In the genomic region with DNA sequence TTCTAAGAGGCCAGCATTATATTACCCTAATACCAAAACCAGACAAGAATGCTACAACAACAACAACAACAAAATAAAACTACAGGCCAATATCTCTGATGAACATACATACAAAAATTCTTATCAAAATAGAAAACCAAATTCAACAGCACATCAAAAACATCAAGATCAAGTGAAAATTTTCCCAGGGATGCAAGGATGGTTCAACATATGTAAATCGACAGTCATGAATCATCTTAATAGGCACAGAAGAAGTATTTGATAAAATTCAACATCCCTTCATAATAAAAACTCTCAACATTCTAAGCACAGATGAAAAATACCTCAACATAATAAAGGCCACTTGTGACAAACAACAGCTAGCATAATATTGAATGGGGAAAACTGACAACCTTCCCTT, we compare ENCODE assay signal across 1 cellular context.
TF ChIP-seq lines count a peak whose summit lies in the region.

No MANE protein-coding gene starts in this region.

TF ChIP-seq in K562, 482 proteins besides CTCF, POLR2A, EP300 and RAD21:
- TF ChIP-seq SPI1 (IDR thresholded peaks at IDR 0.05; ENCODE audit: borderline replicate concordance, low read depth, low read length): no peak
- no peak for TF ChIP-seq POLR2AphosphoS2 (IDR thresholded peaks at IDR 0.05; ENCODE audit: low read length)
- TF ChIP-seq ZNF354B (CRISPR knock-in tag; IDR thresholded peaks at IDR 0.05): no peak
- no peak for TF ChIP-seq CREM (IDR thresholded peaks at IDR 0.05; ENCODE audit: low read depth)
- TF ChIP-seq ZNF197 (CRISPR knock-in tag; IDR thresholded peaks at IDR 0.05; ENCODE audit: low read depth): no peak
- TF ChIP-seq, protein P1, sequence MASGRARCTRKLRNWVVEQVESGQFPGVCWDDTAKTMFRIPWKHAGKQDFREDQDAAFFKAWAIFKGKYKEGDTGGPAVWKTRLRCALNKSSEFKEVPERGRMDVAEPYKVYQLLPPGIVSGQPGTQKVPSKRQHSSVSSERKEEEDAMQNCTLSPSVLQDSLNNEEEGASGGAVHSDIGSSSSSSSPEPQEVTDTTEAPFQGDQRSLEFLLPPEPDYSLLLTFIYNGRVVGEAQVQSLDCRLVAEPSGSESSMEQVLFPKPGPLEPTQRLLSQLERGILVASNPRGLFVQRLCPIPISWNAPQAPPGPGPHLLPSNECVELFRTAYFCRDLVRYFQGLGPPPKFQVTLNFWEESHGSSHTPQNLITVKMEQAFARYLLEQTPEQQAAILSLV (tag; IDR thresholded peaks at IDR 0.05): no peak
- TF ChIP-seq NEUROD1 (IDR thresholded peaks at IDR 0.05; ENCODE audit: borderline replicate concordance, low read depth, low read length, partially characterized antibody): no peak
- TF ChIP-seq, protein P2, sequence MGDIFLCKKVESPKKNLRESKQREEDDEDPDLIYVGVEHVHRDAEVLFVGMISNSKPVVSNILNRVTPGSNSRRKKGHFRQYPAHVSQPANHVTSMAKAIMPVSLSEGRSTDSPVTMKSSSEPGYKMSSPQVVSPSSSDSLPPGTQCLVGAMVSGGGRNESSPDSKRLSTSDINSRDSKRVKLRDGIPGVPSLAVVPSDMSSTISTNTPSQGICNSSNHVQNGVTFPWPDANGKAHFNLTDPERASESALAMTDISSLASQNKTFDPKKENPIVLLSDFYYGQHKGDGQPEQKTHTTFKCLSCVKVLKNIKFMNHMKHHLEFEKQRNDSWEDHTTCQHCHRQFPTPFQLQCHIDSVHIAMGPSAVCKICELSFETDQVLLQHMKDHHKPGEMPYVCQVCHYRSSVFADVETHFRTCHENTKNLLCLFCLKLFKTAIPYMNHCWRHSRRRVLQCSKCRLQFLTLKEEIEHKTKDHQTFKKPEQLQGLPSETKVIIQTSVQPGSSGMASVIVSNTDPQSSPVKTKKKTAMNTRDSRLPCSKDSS (IDR thresholded peaks at IDR 0.05; ENCODE audit: low read depth, partially characterized antibody): no peak
- TF ChIP-seq ZNF133 (CRISPR knock-in tag; IDR thresholded peaks at IDR 0.05): no peak
- peak; percentile 20 for TF ChIP-seq MEIS2 (IDR thresholded peaks at IDR 0.05; ENCODE audit: partially characterized antibody)
- TF ChIP-seq ZNF324 (CRISPR knock-in tag; IDR thresholded peaks at IDR 0.05): peak; percentile 94
- no peak for TF ChIP-seq ELF2 (CRISPR knock-in tag; IDR thresholded peaks at IDR 0.05)
- TF ChIP-seq PML (IDR thresholded peaks at IDR 0.05; ENCODE audit: low read length): no peak
- TF ChIP-seq CHD2 (IDR thresholded peaks at IDR 0.05; ENCODE audit: low read depth, low read length): no peak
- TF ChIP-seq KDM5B (IDR thresholded peaks at IDR 0.05; ENCODE audit: insufficient replicate concordance, low read depth, low read length): no peak
- TF ChIP-seq CBX3 (IDR thresholded peaks at IDR 0.05; ENCODE audit: borderline replicate concordance in 1 of 2, low read length in 2 of 2): 0 out of 3 replicates have a peak, but pooled peaks of 1 of the 2 experiments have one; percentile 52
- peak in 1 of 2 experiments; percentile 40; a peak in 2 of 4 replicates for TF ChIP-seq TRIM24 (IDR thresholded peaks at IDR 0.05)
- TF ChIP-seq ZKSCAN1 (IDR thresholded peaks at IDR 0.05; ENCODE audit: low read depth, low read length): no peak
- TF ChIP-seq, protein P3, sequence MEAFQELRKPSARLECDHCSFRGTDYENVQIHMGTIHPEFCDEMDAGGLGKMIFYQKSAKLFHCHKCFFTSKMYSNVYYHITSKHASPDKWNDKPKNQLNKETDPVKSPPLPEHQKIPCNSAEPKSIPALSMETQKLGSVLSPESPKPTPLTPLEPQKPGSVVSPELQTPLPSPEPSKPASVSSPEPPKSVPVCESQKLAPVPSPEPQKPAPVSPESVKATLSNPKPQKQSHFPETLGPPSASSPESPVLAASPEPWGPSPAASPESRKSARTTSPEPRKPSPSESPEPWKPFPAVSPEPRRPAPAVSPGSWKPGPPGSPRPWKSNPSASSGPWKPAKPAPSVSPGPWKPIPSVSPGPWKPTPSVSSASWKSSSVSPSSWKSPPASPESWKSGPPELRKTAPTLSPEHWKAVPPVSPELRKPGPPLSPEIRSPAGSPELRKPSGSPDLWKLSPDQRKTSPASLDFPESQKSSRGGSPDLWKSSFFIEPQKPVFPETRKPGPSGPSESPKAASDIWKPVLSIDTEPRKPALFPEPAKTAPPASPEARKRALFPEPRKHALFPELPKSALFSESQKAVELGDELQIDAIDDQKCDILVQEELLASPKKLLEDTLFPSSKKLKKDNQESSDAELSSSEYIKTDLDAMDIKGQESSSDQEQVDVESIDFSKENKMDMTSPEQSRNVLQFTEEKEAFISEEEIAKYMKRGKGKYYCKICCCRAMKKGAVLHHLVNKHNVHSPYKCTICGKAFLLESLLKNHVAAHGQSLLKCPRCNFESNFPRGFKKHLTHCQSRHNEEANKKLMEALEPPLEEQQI (IDR thresholded peaks at IDR 0.05): peak; percentile 36; the same call in 1 of the 2 replicates
- TF ChIP-seq, protein P4, sequence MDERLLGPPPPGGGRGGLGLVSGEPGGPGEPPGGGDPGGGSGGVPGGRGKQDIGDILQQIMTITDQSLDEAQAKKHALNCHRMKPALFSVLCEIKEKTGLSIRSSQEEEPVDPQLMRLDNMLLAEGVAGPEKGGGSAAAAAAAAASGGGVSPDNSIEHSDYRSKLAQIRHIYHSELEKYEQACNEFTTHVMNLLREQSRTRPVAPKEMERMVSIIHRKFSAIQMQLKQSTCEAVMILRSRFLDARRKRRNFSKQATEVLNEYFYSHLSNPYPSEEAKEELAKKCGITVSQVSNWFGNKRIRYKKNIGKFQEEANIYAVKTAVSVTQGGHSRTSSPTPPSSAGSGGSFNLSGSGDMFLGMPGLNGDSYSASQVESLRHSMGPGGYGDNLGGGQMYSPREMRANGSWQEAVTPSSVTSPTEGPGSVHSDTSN (CRISPR knock-in tag; IDR thresholded peaks at IDR 0.05; ENCODE audit: low read depth): no peak
- TF ChIP-seq, protein P4 (tag; conservative IDR thresholded peaks at IDR 0.05; ENCODE audit: low read depth): peak; percentile 19; the same call in 1 of the 2 replicates
- no peak for TF ChIP-seq L3MBTL2 (IDR thresholded peaks at IDR 0.05)
- no peak for TF ChIP-seq FOXM1 (IDR thresholded peaks at IDR 0.05; ENCODE audit: low read depth)
- TF ChIP-seq FOXM1 (CRISPR knock-in tag; IDR thresholded peaks at IDR 0.05; ENCODE audit: low read depth): no peak
- TF ChIP-seq, protein P5, sequence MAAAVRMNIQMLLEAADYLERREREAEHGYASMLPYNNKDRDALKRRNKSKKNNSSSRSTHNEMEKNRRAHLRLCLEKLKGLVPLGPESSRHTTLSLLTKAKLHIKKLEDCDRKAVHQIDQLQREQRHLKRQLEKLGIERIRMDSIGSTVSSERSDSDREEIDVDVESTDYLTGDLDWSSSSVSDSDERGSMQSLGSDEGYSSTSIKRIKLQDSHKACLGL (CRISPR knock-in tag; IDR thresholded peaks at IDR 0.05; ENCODE audit: borderline replicate concordance, poor library complexity, severe bottlenecking): no peak
- TF ChIP-seq, protein P6, sequence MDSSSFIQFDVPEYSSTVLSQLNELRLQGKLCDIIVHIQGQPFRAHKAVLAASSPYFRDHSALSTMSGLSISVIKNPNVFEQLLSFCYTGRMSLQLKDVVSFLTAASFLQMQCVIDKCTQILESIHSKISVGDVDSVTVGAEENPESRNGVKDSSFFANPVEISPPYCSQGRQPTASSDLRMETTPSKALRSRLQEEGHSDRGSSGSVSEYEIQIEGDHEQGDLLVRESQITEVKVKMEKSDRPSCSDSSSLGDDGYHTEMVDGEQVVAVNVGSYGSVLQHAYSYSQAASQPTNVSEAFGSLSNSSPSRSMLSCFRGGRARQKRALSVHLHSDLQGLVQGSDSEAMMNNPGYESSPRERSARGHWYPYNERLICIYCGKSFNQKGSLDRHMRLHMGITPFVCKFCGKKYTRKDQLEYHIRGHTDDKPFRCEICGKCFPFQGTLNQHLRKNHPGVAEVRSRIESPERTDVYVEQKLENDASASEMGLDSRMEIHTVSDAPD (CRISPR knock-in tag; IDR thresholded peaks at IDR 0.05): no peak
